In genomic region chr20:62596486-62596885, GRCh38 we compare ENCODE assay signal across 21 cellular contexts. TPM values are rescaled to one million over a fixed set of nuclear protein-coding genes. Genes with fewer than 3 reads are reported as not detected.
DNase-seq lines count a peak whose midpoint lies in the region; ATAC-seq and TF ChIP-seq lines count a peak whose summit lies in the region.
"Had no signal": no experiment of that assay in that cellular context is flagged by ENCODE, and none has a peak within 500 bp of the region (broad histone marks: within the 10 kb centered on the region; RNA-seq: fewer than 3 reads in every experiment).

No MANE protein-coding gene starts in this region.

- H3K27ac ChIP-seq in right atrium auricular region (no peak overlapping the region), PC-3 (ENCODE audit: low read length) (no peak overlapping the region)
- H3K27ac ChIP-seq: HL-60 had no signal

- no peaks in the 10 kb centered on the region for H3K9me2 ChIP-seq in PC-3 (replicated peaks; ENCODE audit: low read length)

- peak; percentile 20 for DNase-seq in left ventricle myocardium superior
- DNase-seq in right atrium auricular region (ENCODE audit: low spot score): no peak
- peak; percentile 43 for DNase-seq in RPMI7951 (ENCODE audit: low read depth)
- DNase-seq in left colon: no peak
- no peak for DNase-seq in PC-3
- DNase-seq in NCI-H510A (lab: John Stamatoyannopoulos, UW): no peak
- DNase-seq: CD4-positive, CD25-positive, alpha-beta regulatory T cell; DMS79; H9; MM.1S; NCI-H1048; NCI-H1417 treated with DMSO at 0.1 percent for 48 hours; NCI-H187 treated with DMSO at 0.1 percent for 48 hours; NCI-H226; NCI-H774; NK-92 treated with Interleukin-12 subunit alpha and Interleukin-12 subunit beta, amount 100 ng/mL, for 24 hours had no signal

- intact Hi-C loops in left ventricle myocardium superior (cut with micrococcal nuclease): no loop called here
- intact Hi-C loops in left colon (cut with DNase I, micrococcal nuclease): no loop called here
- intact Hi-C loops in PC-3 (cut with micrococcal nuclease): no loop called here

- no peak overlapping the region for H2AFZ ChIP-seq in PC-3 (ENCODE audit: low read length)

- H3K79me2 ChIP-seq in PC-3 (ENCODE audit: low read length): peaks cover 23% of the 10 kb centered on the region

- H3K4me1 ChIP-seq in right atrium auricular region (peaks cover 0 to 16% of the 10 kb centered on the region in 2 donors), PC-3 (ENCODE audit: insufficient read depth, low read length) (peaks cover 31% of the 10 kb centered on the region)

- H3K4me3 ChIP-seq in right atrium auricular region (no peak overlapping the region), PC-3 (ENCODE audit: low read length) (no peak overlapping the region)
- H3K4me3 ChIP-seq: K562 had no signal

- peaks cover under 1% of the 10 kb centered on the region for H3F3A ChIP-seq in PC-3 (ENCODE audit: low read length, unreplicated experiment)

- H4K20me1 ChIP-seq in PC-3 (ENCODE audit: low read length): no peaks in the 10 kb centered on the region

- no peak overlapping the region for H3K4me2 ChIP-seq in PC-3 (ENCODE audit: low read length)

- TF ChIP-seq CTCF in right atrium auricular region (IDR thresholded peaks at IDR 0.05) (no peak), PC-3 (conservative IDR thresholded peaks at IDR 0.05; ENCODE audit: low read depth, low read length) (no peak)

- no peaks in the 10 kb centered on the region for H3K9me3 ChIP-seq in right atrium auricular region
- H3K9me3 ChIP-seq in PC-3 (ENCODE audit: low read length): no peaks in the 10 kb centered on the region

- POLR2A ChIA-PET in PC-3 (lab: Charles Lee; ENCODE audit: unreplicated experiment): no interaction called here

- CTCF ChIA-PET in PC-3 (lab: Charles Lee): no interaction called here

- no peak for ATAC-seq in left ventricle myocardium superior
- ATAC-seq in left colon: peak; percentile 64
- ATAC-seq in PC-3: no peak
- ATAC-seq in HG03025 (IDR thresholded peaks at IDR 0.05; ENCODE audit: low FRiP score, unreplicated experiment): no peak
- ATAC-seq: HepG2, K562, Panc1 had no signal

- H3K36me3 ChIP-seq in right atrium auricular region (no peaks in the 10 kb centered on the region), PC-3 (ENCODE audit: low read depth, low read length) (no peaks in the 10 kb centered on the region)

- H3K27me3 ChIP-seq in right atrium auricular region (no peaks in the 10 kb centered on the region), PC-3 (ENCODE audit: low read length) (no peaks in the 10 kb centered on the region)

- H3K9ac ChIP-seq in PC-3 (ENCODE audit: low read length): no peak overlapping the region

- BruUV-seq in PC-3 (replicated peaks; lab: Mats Ljungman, UMichigan): no TSS peak

RNA-seq across cellular contexts. Expression of gene SLCO4A1, which starts 45.8 kb away (rescaled TPM):
- 9.4 TPM for total RNA-seq in left ventricle myocardium superior
- 10 to 100 TPM; 13.4 to 19.8 TPM for total RNA-seq in right atrium auricular region
- 60.2 and 62.4 TPM in 2 replicates for total RNA-seq in RPMI7951 (2014; rRNA removed; shearing (Covaris generic))
- total RNA-seq in left colon: 10 to 100 TPM; 15.0 to 22.2 TPM
- 161 and 162 TPM in 2 replicates for total RNA-seq in PC-3 (2014; rRNA removed)

Comparison
In these comparisons a context has a peak if more than half of its experiments do, and no peak if none do; other contexts are left out.
1. DNase-seq: peak in left ventricle myocardium superior (single experiment) and RPMI7951 (single experiment); none in right atrium auricular region (single experiment), left colon (0 of 2), PC-3 (single experiment) and NCI-H510A (single experiment).